Comparison of ENCODE assay signal across 8 cellular contexts in the genomic region with DNA sequence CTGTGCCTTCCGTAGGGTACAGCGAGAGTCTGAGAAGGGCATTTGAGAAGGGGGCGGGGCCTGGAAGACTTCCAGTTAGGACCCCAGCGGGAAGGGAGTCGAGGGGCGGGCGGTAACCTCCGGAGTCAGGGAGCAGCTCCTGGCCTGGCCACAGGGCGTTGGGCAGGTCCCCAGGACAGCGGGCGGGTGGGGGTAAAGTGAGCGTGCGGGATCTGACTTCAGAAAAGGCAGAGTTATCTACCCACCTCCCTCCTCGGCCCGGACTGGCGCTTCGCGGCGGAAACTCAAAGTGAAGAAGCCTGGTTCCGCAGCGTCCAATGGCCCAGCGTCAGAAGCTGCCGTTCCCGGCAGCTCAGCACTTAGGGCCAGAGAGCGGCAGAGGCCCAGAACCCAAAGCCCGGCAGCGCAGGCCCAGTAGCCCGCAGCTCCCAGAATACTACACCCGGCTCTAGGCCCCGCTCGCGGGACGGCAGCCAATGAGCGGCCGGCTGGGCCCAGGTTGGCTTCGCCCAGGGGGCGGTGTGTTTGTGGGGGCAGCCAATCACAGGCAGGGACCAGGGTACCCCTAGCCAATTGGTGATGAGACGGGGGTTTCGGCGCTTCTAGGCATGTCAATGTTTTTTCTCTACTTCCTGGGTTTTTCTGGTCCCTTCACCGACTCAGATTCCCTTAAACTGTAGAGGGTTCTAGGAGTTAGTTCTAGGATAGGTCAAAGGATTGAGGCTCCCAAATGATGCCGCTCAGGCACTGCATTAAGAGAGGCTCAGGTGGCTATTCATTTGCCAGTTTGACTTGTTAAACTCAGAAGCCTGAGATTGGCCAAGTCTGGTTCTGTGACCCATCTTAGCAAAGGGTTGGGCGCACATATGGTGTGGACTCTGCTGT. TPM values are rescaled to one million over a fixed set of nuclear protein-coding genes. Genes with fewer than 3 reads are reported as not detected.
DNase-seq lines count a peak whose midpoint lies in the region; ATAC-seq and TF ChIP-seq lines count a peak whose summit lies in the region.

A gene with protein sequence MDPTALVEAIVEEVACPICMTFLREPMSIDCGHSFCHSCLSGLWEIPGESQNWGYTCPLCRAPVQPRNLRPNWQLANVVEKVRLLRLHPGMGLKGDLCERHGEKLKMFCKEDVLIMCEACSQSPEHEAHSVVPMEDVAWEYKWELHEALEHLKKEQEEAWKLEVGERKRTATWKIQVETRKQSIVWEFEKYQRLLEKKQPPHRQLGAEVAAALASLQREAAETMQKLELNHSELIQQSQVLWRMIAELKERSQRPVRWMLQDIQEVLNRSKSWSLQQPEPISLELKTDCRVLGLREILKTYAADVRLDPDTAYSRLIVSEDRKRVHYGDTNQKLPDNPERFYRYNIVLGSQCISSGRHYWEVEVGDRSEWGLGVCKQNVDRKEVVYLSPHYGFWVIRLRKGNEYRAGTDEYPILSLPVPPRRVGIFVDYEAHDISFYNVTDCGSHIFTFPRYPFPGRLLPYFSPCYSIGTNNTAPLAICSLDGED (minus strand): TSS at position 450 of the 885 bp plus-strand sequence. CDS start 2,727 bp downstream, outside the sequence.

- H3K27ac Mint-ChIP-seq in CD14-positive monocyte = peak within 1 kb of the TSS; percentile 85 to 92 (median 90)
- H3K27ac Mint-ChIP-seq in effector memory CD8-positive, alpha-beta T cell = peak within 1 kb of the TSS; percentile 97

- peaks cover 9 to 20% of the 10 kb centered on the region in 2 experiments for H3K36me3 ChIP-seq in mesenchymal stem cell (ENCODE audit: control insufficient read depth in 1 of 2, insufficient read depth in 2 of 2, low read depth in 1 of 2, low read length in 2 of 2)

- no peaks in the 10 kb centered on the region for H3K27me3 ChIP-seq in mesenchymal stem cell (ENCODE audit: control insufficient read depth in 1 of 2, insufficient read depth in 1 of 2, low read length in 2 of 2)

- H3K4me2 ChIP-seq in mesenchymal stem cell (ENCODE audit: low read length, poor library complexity, severe bottlenecking) = peak within 1 kb of the TSS; percentile 78

- H3K4ac ChIP-seq in mesenchymal stem cell (ENCODE audit: low read depth in 1 of 2, low read length in 2 of 2) = peak within 1 kb of the TSS in 1 of 2 experiments; percentile 63

- peak within 1 kb of the TSS; percentile 92 to 95 for H3K4me3 Mint-ChIP-seq in CD14-positive monocyte
- peak within 1 kb of the TSS; percentile 95 to 96 for H3K4me3 Mint-ChIP-seq in effector memory CD8-positive, alpha-beta T cell

- H2AFZ ChIP-seq in mesenchymal stem cell (ENCODE audit: low read depth, low read length) = peak within 1 kb of the TSS; percentile 55

- no peak for TF ChIP-seq CTCF in CD14-positive monocyte (IDR thresholded peaks at IDR 0.05)

- no peak within 1 kb of the TSS for H2AK5ac ChIP-seq in mesenchymal stem cell (ENCODE audit: low read length, severe bottlenecking)

- peak within 1 kb of the TSS; percentile 99 for H3K27ac ChIP-seq in mesenchymal stem cell (ENCODE audit: low read length, poor library complexity, severe bottlenecking)

- no peaks in the 10 kb centered on the region for H3K9me3 Mint-ChIP-seq in CD14-positive monocyte
- H3K9me3 Mint-ChIP-seq in effector memory CD8-positive, alpha-beta T cell = no peaks in the 10 kb centered on the region

- no peak within 1 kb of the TSS for H3K23ac ChIP-seq in mesenchymal stem cell (ENCODE audit: low read length in 2 of 2)

- H2BK15ac ChIP-seq in mesenchymal stem cell (ENCODE audit: low read depth, poor library complexity, severe bottlenecking) = peak within 1 kb of the TSS; percentile 67

- H3K4me3 ChIP-seq in mesenchymal stem cell (ENCODE audit: insufficient read depth in 1 of 2, low read depth in 1 of 2, low read length in 2 of 2) = peak within 1 kb of the TSS; percentile 81 to 85

- peak within 1 kb of the TSS; percentile 97 for H4K8ac ChIP-seq in mesenchymal stem cell (ENCODE audit: low read length)

- peaks cover 0 to 2% (median 2%) of the 10 kb centered on the region in 3 donors for H3K27me3 Mint-ChIP-seq in CD14-positive monocyte (ENCODE audit: low read depth in 3 of 3)
- H3K27me3 Mint-ChIP-seq in effector memory CD8-positive, alpha-beta T cell = no peaks in the 10 kb centered on the region

- H3K36me3 Mint-ChIP-seq in CD14-positive monocyte = peaks cover 18 to 20% of the 10 kb centered on the region in 2 donors
- H3K36me3 Mint-ChIP-seq in effector memory CD8-positive, alpha-beta T cell (ENCODE audit: insufficient read depth) = peaks cover 25% of the 10 kb centered on the region

- H3K9ac ChIP-seq in mesenchymal stem cell (ENCODE audit: low read length) = peak within 1 kb of the TSS; percentile 93

- no peaks in the 10 kb centered on the region for H3K9me3 ChIP-seq in mesenchymal stem cell (ENCODE audit: control insufficient read depth, low read length)

- peaks cover 32% of the 10 kb centered on the region for H3K4me1 Mint-ChIP-seq in CD14-positive monocyte
- peaks cover 31 to 56% of the 10 kb centered on the region in 2 donors for H3K4me1 Mint-ChIP-seq in effector memory CD8-positive, alpha-beta T cell (ENCODE audit: low read depth in 2 of 2)

- H3K4me1 ChIP-seq in mesenchymal stem cell (ENCODE audit: control insufficient read depth, insufficient read depth, low read depth, low read length) = no peaks in the 10 kb centered on the region

- WGBS in mesenchymal stem cell = 4% methylated on average over 38 of the region's 43 CpGs

- peaks cover 7% of the 10 kb centered on the region for H3K79me1 ChIP-seq in mesenchymal stem cell (replicated peaks; ENCODE audit: low read length, poor library complexity, severe bottlenecking)

- intact Hi-C loops in CD14-positive monocyte (cut with micrococcal nuclease) = no loop called here

- peak within 1 kb of the TSS; percentile 92 for H2BK120ac ChIP-seq in mesenchymal stem cell (ENCODE audit: low read depth, low read length)

- peak within 1 kb of the TSS; percentile 29 to 72 for H3K18ac ChIP-seq in mesenchymal stem cell (ENCODE audit: low read depth in 1 of 2, low read length in 2 of 2)

- DNase-seq in CD14-positive monocyte (ENCODE audit: low spot score) (peak; percentile 87), NK-92 (lab: John Stamatoyannopoulos, UW; ENCODE audit: unreplicated experiment) (peak; percentile 58), mesenchymal stem cell (peak; percentile 96)
- DNase-seq in activated CD8-positive, alpha-beta memory T cell treated with anti-CD3 and anti-CD28 coated beads for 48 hours (ENCODE audit: low read depth in 2 of 3, low spot score in 2 of 3) = peak; percentile 66 to 89 (median 85)
- peak; percentile 93 to 95 (median 93) for DNase-seq in effector memory CD8-positive, alpha-beta T cell
- peak; percentile 91 for DNase-seq in stimulated activated CD8-positive, alpha-beta memory T cell treated with anti-CD3 and anti-CD28 coated beads, Interleukin-12 subunit alpha, Interleukin-12 subunit beta, amount 100 ng/mL, for 4 hours (ENCODE audit: low read depth)

- H3K14ac ChIP-seq in mesenchymal stem cell (ENCODE audit: low read length in 2 of 2) = peak within 1 kb of the TSS in 1 of 2 experiments; percentile 74

- ATAC-seq in GM19397 (IDR thresholded peaks at IDR 0.05; ENCODE audit: unreplicated experiment) (peak; percentile 100), HG03571 (IDR thresholded peaks at IDR 0.05; ENCODE audit: unreplicated experiment) (peak; percentile 100)
- peak; percentile 99 for ATAC-seq in effector memory CD8-positive, alpha-beta T cell (replicated peaks)

- H2BK5ac ChIP-seq in mesenchymal stem cell (ENCODE audit: low read depth, low read length, poor library complexity, severe bottlenecking) = peak within 1 kb of the TSS; percentile 71

- no peak within 1 kb of the TSS for H2BK12ac ChIP-seq in mesenchymal stem cell (ENCODE audit: low read length in 2 of 2)

- H4K91ac ChIP-seq in mesenchymal stem cell (ENCODE audit: low read length) = peak within 1 kb of the TSS; percentile 22

RNA-seq across cellular contexts. Expression of the gene that starts here (rescaled TPM):
- polyA plus RNA-seq in CD14-positive monocyte = 1 to 10 TPM; 3.0 to 4.9 TPM
- 5.0 TPM for polyA plus RNA-seq in mesenchymal stem cell (2013, experiment 1 of 2)
- 5.4 TPM for polyA plus RNA-seq in mesenchymal stem cell (2013, experiment 2 of 2)

Comparison
In these comparisons a context has a peak if more than half of its experiments do, and no peak if none do; other contexts are left out.
1. Peak in every context shown above with its lines: DNase-seq, ATAC-seq, H3K4me3 ChIP-seq and H3K27ac ChIP-seq.